32 cellular contexts compared by ENCODE assay signal in the genomic region with DNA sequence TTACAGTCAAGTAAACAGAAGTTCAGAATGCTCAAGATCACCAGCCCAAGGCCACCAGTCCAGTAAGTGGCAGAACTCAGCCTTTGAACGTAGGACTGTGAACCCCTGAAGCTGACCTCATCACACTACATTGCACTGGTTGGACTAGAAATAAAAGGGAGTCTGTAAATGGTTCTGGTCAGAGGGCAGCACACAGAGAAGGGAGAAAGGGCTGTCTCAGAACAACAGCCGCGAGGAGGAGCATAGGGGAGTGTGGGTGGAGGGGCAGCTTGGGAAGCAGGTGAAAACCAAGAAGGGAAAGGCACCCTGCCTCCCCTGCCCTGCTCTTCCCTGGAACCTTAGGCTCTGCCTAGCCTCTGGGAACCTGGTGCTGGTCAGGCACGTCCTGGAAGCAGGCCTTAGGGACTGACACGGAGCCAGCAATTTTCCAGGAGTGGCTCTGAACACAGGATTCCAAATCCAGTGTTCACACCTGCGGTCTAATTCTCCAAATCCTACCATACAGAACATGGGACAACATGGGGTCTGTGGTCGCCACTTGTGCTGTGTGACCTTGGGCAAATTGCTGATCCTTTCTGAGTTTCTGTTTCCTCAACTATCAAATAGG. TPM values are rescaled to one million over a fixed set of nuclear protein-coding genes. Genes with fewer than 3 reads are reported as not detected.
"Had no signal": no experiment of that assay in that cellular context is flagged by ENCODE, and none has a peak within 500 bp of the region (broad histone marks: within the 10 kb centered on the region; RNA-seq: fewer than 3 reads in every experiment).

No MANE protein-coding gene starts in this region.

- H3K4me1 ChIP-seq: ascending aorta, breast epithelium had no signal

- ATAC-seq: activated CD8-positive, alpha-beta memory T cell treated with anti-CD3 and anti-CD28 coated beads, Interleukin-2, amount 10 ng/mL, durations not matched to agents 7 days and 5 days; activated CD8-positive, alpha-beta T cell treated with anti-CD3 and anti-CD28 coated beads, Interleukin-2, amount 10 ng/mL, durations not matched to agents 7 days and 5 days; activated naive CD8-positive, alpha-beta T cell treated with anti-CD3 and anti-CD28 coated beads, Interleukin-2, amount 50 U/mL, for 24 hours had no signal

- H3K27me3 ChIP-seq: ascending aorta, breast epithelium had no signal

- H3K27ac ChIP-seq: ascending aorta, breast epithelium, VCaP had no signal

- H3K4me3 ChIP-seq: ascending aorta, breast epithelium had no signal

- H3K36me3 ChIP-seq: ascending aorta, breast epithelium had no signal

- FAIRE-seq: TTC549 had no signal

- DNase-seq: activated B cell treated with CpG ODN at 0.5 μM for 24 hours; activated CD4-positive, alpha-beta memory T cell treated with anti-CD3 and anti-CD28 coated beads for 36 hours; activated CD4-positive, alpha-beta T cell treated with anti-CD3 and anti-CD28 coated beads for 4 hours; activated CD4-positive, alpha-beta T cell treated with anti-CD3 and anti-CD28 coated beads, Interleukin-2, amount 10 ng/mL, durations not matched to agents 24 days and 14 days; activated CD4-positive, alpha-beta T cell treated with anti-CD3 and anti-CD28 coated beads, Interleukin-2, amount 50 U/mL, for 1 hour; activated CD4-positive, alpha-beta T cell treated with anti-CD3 and anti-CD28 coated beads, Interleukin-2, amount 50 U/mL, for 4 hours; activated CD4-positive, CD25-positive, alpha-beta regulatory T cell treated with anti-CD3 and anti-CD28 coated beads, Interleukin-2, amount 50 U/mL, for 72 hours; activated CD8-positive, alpha-beta memory T cell treated with anti-CD3 and anti-CD28 coated beads for 24 hours; activated CD8-positive, alpha-beta memory T cell treated with anti-CD3 and anti-CD28 coated beads, Interleukin-2, amount 10 ng/mL, durations not matched to agents 7 days and 5 days; activated CD8-positive, alpha-beta memory T cell treated with anti-CD3 and anti-CD28 coated beads, Interleukin-2, amount 50 U/mL, for 48 hours; activated CD8-positive, alpha-beta T cell treated with anti-CD3 and anti-CD28 coated beads, Interleukin-2, amount 10 ng/mL, durations not matched to agents 7 days and 5 days; activated effector memory CD4-positive, alpha-beta T cell treated with Interleukin-2 at 50 U/mL for 16 hours; activated gamma-delta T cell; activated naive CD4-positive, alpha-beta T cell treated with anti-CD3 and anti-CD28 coated beads, Interleukin-2, amount 10 ng/mL, durations not matched to agents 7 days and 5 days; activated naive CD4-positive, alpha-beta T cell treated with Interleukin-2 at 50 U/mL for 16 hours; activated naive CD8-positive, alpha-beta T cell treated with anti-CD3 and anti-CD28 coated beads, Interleukin-2, amount 10 ng/mL, durations not matched to agents 7 days and 5 days; activated naive CD8-positive, alpha-beta T cell treated with anti-CD3 and anti-CD28 coated beads, Interleukin-2, amount 50 U/mL, for 24 hours; activated T-cell treated with anti-CD3 and anti-CD28 coated beads, Interleukin-2, amount 50 U/mL, for 24 hours; activated T-cell treated with anti-CD3 and anti-CD28 coated beads, Interleukin-2, amount 50 U/mL, for 48 hours; amygdala; anterior cingulate cortex; central memory CD4-positive, alpha-beta T cell; SW 1271; T-helper 1 cell; T-helper 2 cell; T-helper 9 cell had no signal

- H3K9me3 ChIP-seq: ascending aorta, breast epithelium had no signal

RNA-seq across cellular contexts. Expression of gene PDILT, which starts 7.0 kb away (rescaled TPM):
- total RNA-seq: activated B cell treated with CpG ODN at 0.5 μM for 24 hours; activated CD4-positive, alpha-beta memory T cell treated with anti-CD3 and anti-CD28 coated beads for 36 hours; activated CD4-positive, alpha-beta T cell treated with anti-CD3 and anti-CD28 coated beads, Interleukin-2, amount 10 ng/mL, durations not matched to agents 24 days and 14 days; activated CD8-positive, alpha-beta memory T cell treated with anti-CD3 and anti-CD28 coated beads, Interleukin-2, amount 10 ng/mL, durations not matched to agents 7 days and 5 days; activated CD8-positive, alpha-beta T cell treated with anti-CD3 and anti-CD28 coated beads, Interleukin-2, amount 10 ng/mL, durations not matched to agents 7 days and 5 days; activated naive CD8-positive, alpha-beta T cell treated with anti-CD3 and anti-CD28 coated beads, Interleukin-2, amount 10 ng/mL, durations not matched to agents 7 days and 5 days; ascending aorta; breast epithelium; cardiac septum had no signal

RNA-seq across cellular contexts. Expression of gene ACSM5, which starts 11.8 kb away (rescaled TPM):
- total RNA-seq: activated B cell treated with CpG ODN at 0.5 μM for 24 hours; activated CD4-positive, alpha-beta memory T cell treated with anti-CD3 and anti-CD28 coated beads for 36 hours; activated CD4-positive, alpha-beta T cell treated with anti-CD3 and anti-CD28 coated beads, Interleukin-2, amount 10 ng/mL, durations not matched to agents 24 days and 14 days; activated CD8-positive, alpha-beta memory T cell treated with anti-CD3 and anti-CD28 coated beads, Interleukin-2, amount 10 ng/mL, durations not matched to agents 7 days and 5 days; activated CD8-positive, alpha-beta T cell treated with anti-CD3 and anti-CD28 coated beads, Interleukin-2, amount 10 ng/mL, durations not matched to agents 7 days and 5 days; activated naive CD8-positive, alpha-beta T cell treated with anti-CD3 and anti-CD28 coated beads, Interleukin-2, amount 10 ng/mL, durations not matched to agents 7 days and 5 days; activated T-helper 2 cell treated with anti-CD3 and anti-CD28 coated beads, Interferon-gamma antibody, Interleukin-2, Interleukin-4, amounts not matched to agents 10 μg/mL and 5 μg/mL and 100 μg/mL, durations not matched to agents 14 hours and 24 hours and 36 hours; ascending aorta had no signal

RNA-seq across cellular contexts. Expression of gene UMOD, which starts 45.1 kb away (rescaled TPM):
- total RNA-seq: activated B cell treated with CpG ODN at 0.5 μM for 24 hours; activated CD4-positive, alpha-beta memory T cell treated with anti-CD3 and anti-CD28 coated beads for 36 hours; activated CD4-positive, alpha-beta T cell treated with anti-CD3 and anti-CD28 coated beads, Interleukin-2, amount 10 ng/mL, durations not matched to agents 24 days and 14 days; activated CD8-positive, alpha-beta memory T cell treated with anti-CD3 and anti-CD28 coated beads, Interleukin-2, amount 10 ng/mL, durations not matched to agents 7 days and 5 days; activated CD8-positive, alpha-beta T cell treated with anti-CD3 and anti-CD28 coated beads, Interleukin-2, amount 10 ng/mL, durations not matched to agents 7 days and 5 days; activated naive CD8-positive, alpha-beta T cell treated with anti-CD3 and anti-CD28 coated beads, Interleukin-2, amount 10 ng/mL, durations not matched to agents 7 days and 5 days; activated T-helper 2 cell treated with anti-CD3 and anti-CD28 coated beads, Interferon-gamma antibody, Interleukin-2, Interleukin-4, amounts not matched to agents 10 μg/mL and 5 μg/mL and 100 μg/mL, durations not matched to agents 14 hours and 24 hours and 36 hours; ascending aorta; breast epithelium; cardiac septum had no signal

RNA-seq across cellular contexts. Expression of gene ACSM2A, which starts 53.8 kb away (rescaled TPM):
- total RNA-seq: activated B cell treated with CpG ODN at 0.5 μM for 24 hours; activated CD4-positive, alpha-beta memory T cell treated with anti-CD3 and anti-CD28 coated beads for 36 hours; activated CD4-positive, alpha-beta T cell treated with anti-CD3 and anti-CD28 coated beads, Interleukin-2, amount 10 ng/mL, durations not matched to agents 24 days and 14 days; activated CD8-positive, alpha-beta T cell treated with anti-CD3 and anti-CD28 coated beads, Interleukin-2, amount 10 ng/mL, durations not matched to agents 7 days and 5 days; activated naive CD8-positive, alpha-beta T cell treated with anti-CD3 and anti-CD28 coated beads, Interleukin-2, amount 10 ng/mL, durations not matched to agents 7 days and 5 days; ascending aorta; breast epithelium; cardiac septum had no signal
